13 cellular contexts compared by ENCODE assay signal in the genomic region with DNA sequence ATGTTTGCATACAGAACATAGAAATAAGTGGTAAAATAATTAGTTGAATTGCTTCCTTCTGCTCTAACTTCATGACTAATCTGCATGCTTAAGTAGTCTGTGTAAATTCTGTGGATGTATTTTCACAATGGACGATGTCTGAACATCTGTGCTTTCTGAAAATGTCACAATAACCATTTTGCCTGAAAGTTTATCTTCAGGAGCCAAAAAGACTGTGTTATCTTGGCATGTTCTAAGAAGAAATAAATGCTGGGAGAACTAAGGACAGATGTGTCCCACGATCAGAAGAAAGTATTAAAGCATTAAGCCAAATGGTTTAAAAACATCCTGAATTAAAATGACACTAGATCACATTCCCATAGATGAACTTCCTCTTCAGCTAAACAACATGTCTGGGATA.
"Had no signal": no experiment of that assay in that cellular context is flagged by ENCODE, and none has a peak within 500 bp of the region (broad histone marks: within the 10 kb centered on the region; RNA-seq: fewer than 3 reads in every experiment).

No MANE protein-coding gene starts in this region.

- ATAC-seq: activated T-helper 17 cell treated with anti-CD3 and anti-CD28 coated beads, Interleukin-2, amount 50 U/mL, for 72 hours; esophagus mucosa; mucosa of descending colon; naive thymus-derived CD4-positive, alpha-beta T cell; stimulated activated memory B cell treated with anti-CD40 and anti-IgM and Interleukin-4, amounts not matched to agents 10 μg/mL and 1 μg/mL and 100 μg/mL, for 72 hours had no signal

- H3K27ac Mint-ChIP-seq: activated T-helper 17 cell treated with anti-CD3 and anti-CD28 coated beads, Interleukin-2, amount 50 U/mL, for 72 hours; naive thymus-derived CD4-positive, alpha-beta T cell; stimulated activated memory B cell treated with anti-CD40 and anti-IgM and Interleukin-4, amounts not matched to agents 10 μg/mL and 1 μg/mL and 100 μg/mL, for 72 hours had no signal

- H3K27ac ChIP-seq: cardiac muscle cell, hepatocyte, ovary had no signal

- H3K36me3 Mint-ChIP-seq: naive thymus-derived CD4-positive, alpha-beta T cell; stimulated activated memory B cell treated with anti-CD40 and anti-IgM and Interleukin-4, amounts not matched to agents 10 μg/mL and 1 μg/mL and 100 μg/mL, for 72 hours had no signal

- H3K4me3 ChIP-seq: cardiac muscle cell, hepatocyte, mucosa of descending colon, ovary had no signal

- H3K36me3 ChIP-seq: cardiac muscle cell, ovary had no signal

- H3K9me3 Mint-ChIP-seq: activated T-helper 17 cell treated with anti-CD3 and anti-CD28 coated beads, Interleukin-2, amount 50 U/mL, for 72 hours; stimulated activated memory B cell treated with anti-CD40 and anti-IgM and Interleukin-4, amounts not matched to agents 10 μg/mL and 1 μg/mL and 100 μg/mL, for 72 hours had no signal

- H3K27me3 Mint-ChIP-seq: stimulated activated memory B cell treated with anti-CD40 and anti-IgM and Interleukin-4, amounts not matched to agents 10 μg/mL and 1 μg/mL and 100 μg/mL, for 72 hours had no signal

- H3K4me1 Mint-ChIP-seq: activated T-helper 17 cell treated with anti-CD3 and anti-CD28 coated beads, Interleukin-2, amount 50 U/mL, for 72 hours; naive thymus-derived CD4-positive, alpha-beta T cell; stimulated activated memory B cell treated with anti-CD40 and anti-IgM and Interleukin-4, amounts not matched to agents 10 μg/mL and 1 μg/mL and 100 μg/mL, for 72 hours had no signal

- H3K4me3 Mint-ChIP-seq: activated T-helper 17 cell treated with anti-CD3 and anti-CD28 coated beads, Interleukin-2, amount 50 U/mL, for 72 hours; naive thymus-derived CD4-positive, alpha-beta T cell; stimulated activated memory B cell treated with anti-CD40 and anti-IgM and Interleukin-4, amounts not matched to agents 10 μg/mL and 1 μg/mL and 100 μg/mL, for 72 hours had no signal

- H3K27me3 ChIP-seq: cardiac muscle cell, hepatocyte, ovary had no signal

- H2AFZ ChIP-seq: hepatocyte had no signal

- H3K9me3 ChIP-seq: mucosa of descending colon, ovary had no signal

- H3K4me2 ChIP-seq: hepatocyte had no signal

- DNase-seq: activated CD4-positive, CD25-positive, alpha-beta regulatory T cell treated with anti-CD3 and anti-CD28 coated beads, Interleukin-2, amount 50 U/mL, for 72 hours; activated naive CD4-positive, alpha-beta T cell treated with Interleukin-2 at 50 U/mL for 16 hours; activated T-cell treated with anti-CD3 and anti-CD28 coated beads for 4 hours; islet precursor cell; mucosa of descending colon; naive thymus-derived CD4-positive, alpha-beta T cell; ovary; stimulated activated CD4-positive, alpha-beta T cell treated with anti-CD3 and anti-CD28 coated beads, Interleukin-2, amount 100 ng/mL, for 48 hours had no signal
